ENCODE assay signal across 8 cellular contexts in the genomic region with DNA sequence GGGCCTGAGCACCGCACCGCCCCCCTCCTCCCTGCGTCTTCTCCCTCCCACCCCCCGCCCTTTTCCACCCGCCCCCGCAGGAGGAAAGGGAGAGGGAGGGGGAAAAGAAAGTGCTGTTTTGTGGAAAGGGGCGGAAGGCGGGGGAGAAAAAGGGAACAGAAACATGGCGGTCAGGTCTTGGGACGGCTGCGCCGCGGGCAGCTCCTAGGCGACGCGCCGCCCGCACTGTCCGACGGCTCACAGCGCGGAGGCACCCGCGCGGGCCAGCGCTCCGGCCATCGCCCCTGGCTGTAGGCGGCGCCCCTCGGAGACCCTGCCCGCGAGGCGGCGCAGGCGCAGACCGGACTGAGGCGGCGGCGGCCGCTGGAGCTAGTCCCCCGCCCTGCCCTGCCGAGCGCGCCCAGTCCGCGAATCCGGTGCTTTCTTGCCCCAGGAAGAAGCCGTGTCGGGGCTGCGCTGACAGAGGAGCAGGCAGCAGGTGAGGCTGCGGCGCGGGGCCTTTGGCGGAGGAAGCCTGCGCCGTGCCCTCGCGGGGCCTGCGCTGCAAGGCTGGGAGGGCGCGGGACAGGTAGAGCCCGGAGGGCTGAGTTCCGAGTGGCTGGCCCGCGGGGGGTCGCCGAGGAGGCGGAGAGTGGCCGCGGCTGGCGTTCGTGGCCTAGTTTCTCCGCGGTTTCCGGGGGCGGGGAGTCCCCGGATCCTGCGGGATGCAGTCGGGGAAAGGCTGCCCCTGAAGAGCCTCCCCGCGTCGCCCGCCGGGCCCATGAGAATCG. TPM values are rescaled to one million over a fixed set of nuclear protein-coding genes. Genes with fewer than 3 reads are reported as not detected.
DNase-seq lines count a peak whose midpoint lies in the region; ATAC-seq and TF ChIP-seq lines count a peak whose summit lies in the region.

A gene (plus strand): TSS at position 338 of the 770 bp plus-strand sequence. CDS start 45,482 bp downstream, outside the sequence.

- no peak within 1 kb of the TSS for H3K4me3 Mint-ChIP-seq in Caco-2 (ENCODE audit: unreplicated experiment)
- peak within 1 kb of the TSS; percentile 92 for H3K4me3 Mint-ChIP-seq in endothelial cell (ENCODE audit: unreplicated experiment)
- no peak within 1 kb of the TSS for H3K4me3 Mint-ChIP-seq in mesothelial cell of epicardium

- no peaks in the 10 kb centered on the region for H3K4me1 Mint-ChIP-seq in Caco-2 (ENCODE audit: low read depth, unreplicated experiment)
- peaks cover 6% of the 10 kb centered on the region for H3K4me1 Mint-ChIP-seq in endothelial cell (ENCODE audit: unreplicated experiment)
- H3K4me1 Mint-ChIP-seq in mesothelial cell of epicardium, result peaks cover 25% of the 10 kb centered on the region

- no peaks in the 10 kb centered on the region for H3K27me3 Mint-ChIP-seq in Caco-2 (ENCODE audit: insufficient read depth, unreplicated experiment)
- peaks cover 4% of the 10 kb centered on the region for H3K27me3 Mint-ChIP-seq in endothelial cell (ENCODE audit: unreplicated experiment)
- H3K27me3 Mint-ChIP-seq in mesothelial cell of epicardium (ENCODE audit: low read depth), result no peaks in the 10 kb centered on the region

- intact Hi-C loops in Caco-2 (cut with micrococcal nuclease; ENCODE audit: unreplicated experiment), result loop anchor here (1.0 kb wide), 3 partner anchors 22 to 46 kb away; no protein-coding TSS in a partner anchor

- peaks cover 6% of the 10 kb centered on the region for H3K36me3 Mint-ChIP-seq in Caco-2 (ENCODE audit: insufficient read depth, unreplicated experiment)
- H3K36me3 Mint-ChIP-seq in endothelial cell (ENCODE audit: low read depth, unreplicated experiment), result no peaks in the 10 kb centered on the region
- no peaks in the 10 kb centered on the region for H3K36me3 Mint-ChIP-seq in mesothelial cell of epicardium

- no TSS peak for BruUV-seq in Caco-2 (replicated peaks; lab: Mats Ljungman, UMichigan)

- TF ChIP-seq CTCF in Caco-2 (IDR thresholded peaks at IDR 0.05; ENCODE audit: insufficient read depth in 1 of 2, low read depth in 1 of 2, low read length in 1 of 2, severe bottlenecking in 1 of 2, unreplicated experiment in 1 of 2) (no peak), endothelial cell (IDR thresholded peaks at IDR 0.05; ENCODE audit: unreplicated experiment) (no peak), mesothelial cell of epicardium (IDR thresholded peaks at IDR 0.05; ENCODE audit: unreplicated experiment) (no peak)

- H3K27ac Mint-ChIP-seq in Caco-2 (ENCODE audit: unreplicated experiment) (no peak within 1 kb of the TSS), endothelial cell (ENCODE audit: unreplicated experiment) (peak within 1 kb of the TSS; percentile 89), mesothelial cell of epicardium (peak within 1 kb of the TSS; percentile 99)

- CTCF ChIA-PET in Caco-2 (lab: Charles Lee), result interaction anchor here (0.6 to 1.2 kb wide), 5 partner anchors 57 to 235 kb away, joined by 3 to 7 read pairs (median 5); a partner anchor contains a TSS

- H3K27me3 ChIP-seq in Caco-2 (replicated peaks; ENCODE audit: control insufficient read depth, insufficient read depth, low read length), result no peaks in the 10 kb centered on the region

- ATAC-seq in GM19467 (IDR thresholded peaks at IDR 0.05; ENCODE audit: unreplicated experiment), result peak; percentile 72

- POLR2A ChIA-PET in Caco-2 (lab: Charles Lee), result interaction anchor here (0.5 to 1.5 kb wide), 6 partner anchors 29 to 102 kb away, joined by 3 to 16 read pairs (median 3); no protein-coding TSS in a partner anchor

- H3K9me3 ChIP-seq in Caco-2, result no peaks in the 10 kb centered on the region

- H3K9me3 Mint-ChIP-seq in Caco-2 (ENCODE audit: unreplicated experiment), result no peaks in the 10 kb centered on the region
- H3K9me3 Mint-ChIP-seq in endothelial cell (ENCODE audit: unreplicated experiment), result no peaks in the 10 kb centered on the region
- H3K9me3 Mint-ChIP-seq in mesothelial cell of epicardium, result no peaks in the 10 kb centered on the region

- peaks cover 14% of the 10 kb centered on the region for H3K4me1 ChIP-seq in Caco-2

- no peaks in the 10 kb centered on the region for H3K36me3 ChIP-seq in Caco-2 (ENCODE audit: control insufficient read depth, insufficient read depth, low read length)

- H3K4me3 ChIP-seq in Caco-2 (ENCODE audit: low read depth, low read length), result peak within 1 kb of the TSS; percentile 85

- DNase-seq in Caco-2 (peak; percentile 89 to 94), HPDE6-E6E7 (ENCODE audit: extremely low spot score) (peak; percentile 71), NOMO-1 treated with DMSO at 0.1 percent for 48 hours (lab: John Stamatoyannopoulos, UW; ENCODE audit: unreplicated experiment) (peak; percentile 65), endothelial cell (ENCODE audit: low spot score) (peak; percentile 96), mesothelial cell of epicardium (ENCODE audit: low spot score in 2 of 2, unreplicated experiment in 2 of 2) (peak; percentile 83 to 91)
- DNase-seq in activated CD8-positive, alpha-beta memory T cell treated with anti-CD3 and anti-CD28 coated beads, Interleukin-2, amount 50 U/mL, for 1 hour (ENCODE audit: extremely low read depth), result peak; percentile 50
- DNase-seq in stimulated activated CD8-positive, alpha-beta memory T cell treated with anti-CD3 and anti-CD28 coated beads, Interleukin-15, amount 100 ng/mL, for 48 hours (ENCODE audit: low read depth in 2 of 2), result peak; percentile 64 to 68

RNA-seq across cellular contexts. Expression of the gene that starts here (rescaled TPM):
- 40.1 and 46.9 TPM in 2 replicates for total RNA-seq in Caco-2 (2022)
- 35.6 TPM for total RNA-seq in endothelial cell (ENCODE audit: unreplicated experiment)
- 72.7 to 75.2 TPM (median 73.9 TPM) in 3 replicates for total RNA-seq in mesothelial cell of epicardium

Comparison
In these comparisons a context has a peak if more than half of its experiments do, and no peak if none do; other contexts are left out.
1. Peak in every context shown above with its lines: DNase-seq, ATAC-seq and H3K4me3 ChIP-seq.